In genomic region chr17:74951680-74952421, GRCh38 we compare ENCODE assay signal across 17 cellular contexts. TPM values are rescaled to one million over a fixed set of nuclear protein-coding genes. Genes with fewer than 3 reads are reported as not detected.
DNase-seq lines count a peak whose midpoint lies in the region; ATAC-seq, FAIRE-seq and TF ChIP-seq lines count a peak whose summit lies in the region.
"Had no signal": no experiment of that assay in that cellular context is flagged by ENCODE, and none has a peak within 500 bp of the region (broad histone marks: within the 10 kb centered on the region; RNA-seq: fewer than 3 reads in every experiment).

No MANE protein-coding gene starts in this region.

- peak overlapping the region; percentile 51; the same call in 1 of the 2 replicates for H3K4me2 ChIP-seq in GM23338
- no peak overlapping the region; a peak in 1 of 4 replicates for H3K4me2 ChIP-seq in H1 (ENCODE audit: insufficient read depth in 1 of 2, low read depth in 2 of 2, low read length in 2 of 2)
- H3K4me2 ChIP-seq in neuronal stem cell (ENCODE audit: insufficient read depth, low read length, poor library complexity, severe bottlenecking), result no peak overlapping the region
- H3K4me2 ChIP-seq: BLaER1 treated with 17β-estradiol and CSF1 and Interleukin-3, amounts not matched to agents 10 nM and 100 nM had no signal

- no peak overlapping the region for H3K14ac ChIP-seq in H1 (ENCODE audit: insufficient read length)
- no peak overlapping the region for H3K14ac ChIP-seq in neuronal stem cell (ENCODE audit: low read length)

- H4K20me1 ChIP-seq in GM23338 (replicated peaks; ENCODE audit: insufficient read depth) (no peaks in the 10 kb centered on the region), H1 (replicated peaks in 1 of 2; ENCODE audit: control insufficient read depth in 1 of 2, insufficient read depth in 2 of 2, low read length in 2 of 2) (peaks cover 0 to 2% of the 10 kb centered on the region in 2 experiments)
- H4K20me1 ChIP-seq: BLaER1 treated with 17β-estradiol and CSF1 and Interleukin-3, amounts not matched to agents 10 nM and 100 nM had no signal

- H3K9me3 ChIP-seq in HEK293 (ENCODE audit: control insufficient read depth, insufficient read depth, low read depth, low read length) (no peaks in the 10 kb centered on the region), H1 (ENCODE audit: insufficient read depth in 2 of 2, low read depth in 1 of 2, low read length in 1 of 2) (no peaks in the 10 kb centered on the region), neuronal stem cell (replicated peaks in 1 of 2; ENCODE audit: control insufficient read depth in 2 of 2, insufficient read depth in 1 of 2, low read depth in 1 of 2, low read length in 2 of 2) (no peaks in the 10 kb centered on the region)
- H3K9me3 ChIP-seq: BLaER1 treated with 17β-estradiol and CSF1 and Interleukin-3, amounts not matched to agents 10 nM and 100 nM had no signal

- H4K8ac ChIP-seq in H1 (ENCODE audit: extremely low read depth, insufficient read depth, low read length), result no peak overlapping the region
- H4K8ac ChIP-seq in neuronal stem cell (ENCODE audit: low read depth, low read length), result no peak overlapping the region

- no peak for TF ChIP-seq CTCF in GM23338 (conservative IDR thresholded peaks at IDR 0.05; ENCODE audit: low read depth in 2 of 2)
- no peak for TF ChIP-seq CTCF in HEK293 (tag by site-specific recombination; IDR thresholded peaks at IDR 0.05)
- TF ChIP-seq CTCF in H1 (IDR thresholded peaks at IDR 0.05; ENCODE audit: control extremely low read depth in 1 of 3, insufficient read depth in 1 of 3, low read depth in 1 of 3, low read length in 3 of 3), result no peak

- no peaks in the 10 kb centered on the region for H3K36me3 Mint-ChIP-seq in GM23338 (ENCODE audit: low read depth)
- H3K36me3 Mint-ChIP-seq: CD4-positive, CD25-positive, alpha-beta regulatory T cell; IgD-negative memory B cell had no signal

- H3K4me3 ChIP-seq in GM23338 (no peak overlapping the region), HEK293 (ENCODE audit: low read depth, low read length) (no peak overlapping the region), H1 (ENCODE audit: extremely low read depth in 1 of 4, insufficient read depth in 2 of 4, low read depth in 3 of 4, low read length in 4 of 4) (no peak overlapping the region), neuronal stem cell (ENCODE audit: low read length in 2 of 2) (no peak overlapping the region)
- H3K4me3 ChIP-seq: BLaER1 treated with 17β-estradiol and CSF1 and Interleukin-3, amounts not matched to agents 10 nM and 100 nM; GM23248 had no signal

- H3K79me1 ChIP-seq in H1 (ENCODE audit: low read depth, low read length) (no peaks in the 10 kb centered on the region; the same call in 1 of the 2 replicates), neuronal stem cell (ENCODE audit: low read depth, low read length) (no peaks in the 10 kb centered on the region)

- 85% methylated on average over 19 of the region's 32 CpGs; no CpG with 5 or more reads in 1 of the 2 experiments for WGBS in H1 (ENCODE audit: extremely low coverage in 1 of 2, insufficient coverage in 1 of 2, insufficient read length in 1 of 2, insufficient replicate concordance in 2 of 2, low coverage in 1 of 2, low lambda C conversion rate in 2 of 2, missing lambda C conversion rate in 1 of 2), 2 experiments
- WGBS in neuronal stem cell (ENCODE audit: extremely low coverage in 2 of 2, insufficient read length in 2 of 2, insufficient replicate concordance in 1 of 2), 2 donors, result no CpG with 5 or more reads among the region's 32 CpGs

- H2BK20ac ChIP-seq in H1 (ENCODE audit: low read length), result 0 out of 2 replicates have a peak overlapping the region, but pooled peaks have one; percentile 18

- no peak overlapping the region for H4K91ac ChIP-seq in H1 (replicated peaks; ENCODE audit: insufficient read length, low read length)
- no peak overlapping the region for H4K91ac ChIP-seq in neuronal stem cell (ENCODE audit: low read depth, low read length, poor library complexity)

- no peaks in the 10 kb centered on the region for H3F3A ChIP-seq in GM23338 (replicated peaks; ENCODE audit: low read depth)

- TF ChIP-seq POLR2A in H1 (IDR thresholded peaks at IDR 0.05; ENCODE audit: control extremely low read depth in 1 of 2, low read depth in 2 of 2, low read length in 2 of 2), result no peak

- no peak for TF ChIP-seq RAD21 in H1 (IDR thresholded peaks at IDR 0.05 in 1 of 2, conservative IDR thresholded peaks at IDR 0.05 in 1 of 2; ENCODE audit: low read depth in 2 of 2, low read length in 2 of 2)

- CTCF ChIA-PET in HEK293 (lab: Yijun Ruan, JAX), result interaction anchor here (0.8 to 10.3 kb wide), 3 partner anchors 7 to 90 kb away, joined by 4 to 100 read pairs (median 4); no protein-coding TSS in a partner anchor
- CTCF ChIA-PET in H1 (lab: Charles Lee; ENCODE audit: partially characterized antibody), result interaction anchor here (0.5 to 49.9 kb wide), 5 partner anchors 0 to 86 kb away, joined by 3 to 1072 read pairs (median 4); partner anchors contain the start of genes OTOP2, OTOP3 and USH1G

- no peaks in the 10 kb centered on the region for H3K27me3 ChIP-seq in GM23338 (ENCODE audit: insufficient read depth)
- H3K27me3 ChIP-seq in H1 (replicated peaks in 1 of 4; ENCODE audit: control insufficient read depth in 3 of 4, extremely low read depth in 1 of 4, insufficient read depth in 3 of 4, low read length in 3 of 4), result peaks cover 0 to 6% (median 0%) of the 10 kb centered on the region in 4 experiments; a peak in 1 of 7 replicates
- H3K27me3 ChIP-seq in neuronal stem cell (ENCODE audit: control insufficient read depth in 3 of 3, insufficient read depth in 3 of 3, low read depth in 1 of 3, low read length in 3 of 3), result peaks cover 0 to 70% (median 0%) of the 10 kb centered on the region in 3 experiments
- H3K27me3 ChIP-seq: BLaER1 treated with 17β-estradiol and CSF1 and Interleukin-3, amounts not matched to agents 10 nM and 100 nM had no signal

- H3K4me1 ChIP-seq in GM23338 (ENCODE audit: insufficient read depth) (peaks cover 5% of the 10 kb centered on the region; the same call in 1 of the 2 replicates), HEK293 (ENCODE audit: control insufficient read depth, insufficient read depth, low read length) (no peaks in the 10 kb centered on the region), H1 (replicated peaks in 1 of 4; ENCODE audit: control insufficient read depth in 3 of 4, insufficient read depth in 4 of 4, low read length in 3 of 4) (peaks cover 0 to 5% (median 2%) of the 10 kb centered on the region in 4 experiments; a peak in 2 of 7 replicates), neuronal stem cell (ENCODE audit: control insufficient read depth in 2 of 2, insufficient read depth in 1 of 2, low read depth in 1 of 2, low read length in 2 of 2) (no peaks in the 10 kb centered on the region)

- H3K9ac ChIP-seq in H1 (replicated peaks in 1 of 4; ENCODE audit: extremely low read depth in 1 of 4, low read depth in 3 of 4, low read length in 3 of 4) (no peak overlapping the region), neuronal stem cell (ENCODE audit: low read depth, low read length, poor library complexity) (no peak overlapping the region)
- H3K9ac ChIP-seq: BLaER1 treated with 17β-estradiol and CSF1 and Interleukin-3, amounts not matched to agents 10 nM and 100 nM; GM23248 had no signal

- H3K9me3 Mint-ChIP-seq in GM23338, result no peaks in the 10 kb centered on the region
- H3K9me3 Mint-ChIP-seq: IgD-negative memory B cell had no signal

- peak; percentile 75 for DNase-seq in GM23338 (ENCODE audit: low spot score)
- DNase-seq in H1 (ENCODE audit: low read depth in 1 of 2, low spot score in 2 of 2), result peak in 1 of 2 experiments; percentile 85
- no peak for DNase-seq in neuronal stem cell (ENCODE audit: low spot score)
- no peak for DNase-seq in pons (ENCODE audit: low spot score)
- no peak for DNase-seq in DMS 273 (lab: John Stamatoyannopoulos, UW; ENCODE audit: unreplicated experiment)
- DNase-seq: ACHN; CD4-positive, CD25-positive, alpha-beta regulatory T cell; DMS 273 treated with DMSO at 0.1 percent for 48 hours; GM23248; HCEC 1CT; KG1 had no signal

- no peak for TF ChIP-seq EP300 in H1 (IDR thresholded peaks at IDR 0.05; ENCODE audit: borderline replicate concordance in 1 of 2, low read depth in 2 of 2, low read length in 2 of 2)

- H3K23ac ChIP-seq in H1 (ENCODE audit: insufficient read length), result no peak overlapping the region
- H3K23ac ChIP-seq in neuronal stem cell (ENCODE audit: low read depth, low read length, poor library complexity), result no peak overlapping the region

- FAIRE-seq in H1 (lab: Jason Lieb, UNC), result no peak

- 0 out of 2 replicates have a peak overlapping the region, but pooled peaks have one; percentile 82 for H2AK5ac ChIP-seq in H1 (ENCODE audit: low read depth, low read length)
- peak overlapping the region; percentile 36 for H2AK5ac ChIP-seq in neuronal stem cell (ENCODE audit: low read depth, low read length)

- H4K5ac ChIP-seq in H1 (ENCODE audit: insufficient read length, low read depth, low read length), result no peak overlapping the region

- H3K79me2 ChIP-seq in GM23338 (replicated peaks; ENCODE audit: insufficient read depth) (no peaks in the 10 kb centered on the region), H1 (ENCODE audit: control insufficient read depth in 1 of 2, insufficient read depth in 2 of 2, low read length in 2 of 2) (no peaks in the 10 kb centered on the region)

- H3K18ac ChIP-seq in H1 (ENCODE audit: extremely low read depth, low read length) (peak overlapping the region; percentile 78), neuronal stem cell (ENCODE audit: low read length) (peak overlapping the region; percentile 18)

- no peaks in the 10 kb centered on the region for H3K9me2 ChIP-seq in GM23338 (ENCODE audit: insufficient read depth)

- H3K36me3 ChIP-seq in GM23338 (ENCODE audit: insufficient read depth), result no peaks in the 10 kb centered on the region
- peaks cover 0 to 11% of the 10 kb centered on the region in 2 experiments; a peak in 2 of 3 replicates for H3K36me3 ChIP-seq in HEK293 (ENCODE audit: control insufficient read depth in 2 of 2, insufficient read depth in 1 of 2, low read length in 2 of 2)
- no peaks in the 10 kb centered on the region for H3K36me3 ChIP-seq in H1 (ENCODE audit: control insufficient read depth in 2 of 4, insufficient read depth in 4 of 4, low read length in 3 of 4)
- no peaks in the 10 kb centered on the region for H3K36me3 ChIP-seq in neuronal stem cell (replicated peaks in 1 of 2; ENCODE audit: control insufficient read depth in 2 of 2, insufficient read depth in 2 of 2, low read length in 2 of 2)
- H3K36me3 ChIP-seq: BLaER1 treated with 17β-estradiol and CSF1 and Interleukin-3, amounts not matched to agents 10 nM and 100 nM had no signal

- H3K27ac ChIP-seq in GM23338 (ENCODE audit: low read depth) (no peak overlapping the region), HEK293 (ENCODE audit: extremely low read depth, low read depth, low read length) (no peak overlapping the region), H1 (ENCODE audit: low read depth, low read length) (no peak overlapping the region), neuronal stem cell (replicated peaks; ENCODE audit: low read length) (no peak overlapping the region)
- H3K27ac ChIP-seq: BLaER1 treated with 17β-estradiol and CSF1 and Interleukin-3, amounts not matched to agents 10 nM and 100 nM; GM23248 had no signal

- H2BK120ac ChIP-seq in H1 (replicated peaks; ENCODE audit: low read depth, low read length), result no peak overlapping the region
- no peak overlapping the region for H2BK120ac ChIP-seq in neuronal stem cell (ENCODE audit: low read depth, low read length)

- H2BK15ac ChIP-seq in H1 (ENCODE audit: low read length), result peak overlapping the region; percentile 61; the same call in 1 of the 2 replicates
- H2BK15ac ChIP-seq in neuronal stem cell (ENCODE audit: low read length), result no peak overlapping the region

- POLR2A ChIA-PET in HEK293 (lab: Yijun Ruan, JAX) (interaction anchor here (0.9 kb wide), 1 partner anchor 79 kb away, joined by 3 read pairs; the partner anchor contains the start of gene FDXR), H1 (lab: Charles Lee; ENCODE audit: partially characterized antibody) (interaction anchor here (0.7 to 1.4 kb wide), 3 partner anchors 31 to 60 kb away, joined by 3 to 4 read pairs (median 3); partner anchors contain the start of gene MRPL58)

- H3K4me1 Mint-ChIP-seq in GM23338, result peaks cover 9% of the 10 kb centered on the region; the same call in 2 of the 3 replicates
- H3K4me1 Mint-ChIP-seq: CD4-positive, CD25-positive, alpha-beta regulatory T cell; IgD-negative memory B cell had no signal

- H3K56ac ChIP-seq in H1 (replicated peaks; ENCODE audit: insufficient read length, low read depth, low read length), result no peak overlapping the region

- peak overlapping the region; percentile 18; the same call in 1 of the 2 replicates for H2AFZ ChIP-seq in GM23338
- no peak overlapping the region for H2AFZ ChIP-seq in H1 (ENCODE audit: low read length)
- H2AFZ ChIP-seq in neuronal stem cell (ENCODE audit: low read length), result no peak overlapping the region
- H2AFZ ChIP-seq: GM23248 had no signal

- peaks cover 11% of the 10 kb centered on the region for H3K27me3 Mint-ChIP-seq in GM23338 (ENCODE audit: insufficient read depth, low read depth, poor library complexity)

- H2BK5ac ChIP-seq in H1 (ENCODE audit: low read depth, low read length) (no peak overlapping the region; the same call in 1 of the 2 replicates), neuronal stem cell (ENCODE audit: low read length) (no peak overlapping the region)

- H3K27ac Mint-ChIP-seq in GM23338, result no peak overlapping the region
- H3K27ac Mint-ChIP-seq: CD4-positive, CD25-positive, alpha-beta regulatory T cell; IgD-negative memory B cell had no signal

- no peak overlapping the region for H3K4ac ChIP-seq in H1 (replicated peaks; ENCODE audit: insufficient read length, low read depth, low read length)
- H3K4ac ChIP-seq in neuronal stem cell (ENCODE audit: low read length), result no peak overlapping the region

- H3K23me2 ChIP-seq in H1 (ENCODE audit: low read depth, low read length), result no peaks in the 10 kb centered on the region

- H3K4me3 Mint-ChIP-seq in GM23338, result no peak overlapping the region
- H3K4me3 Mint-ChIP-seq: CD4-positive, CD25-positive, alpha-beta regulatory T cell; IgD-negative memory B cell had no signal

- peak; percentile 82 for ATAC-seq in GM23338
- no peak for ATAC-seq in GM18519 (IDR thresholded peaks at IDR 0.05; ENCODE audit: low FRiP score, unreplicated experiment)

- H2BK12ac ChIP-seq in H1 (ENCODE audit: low read depth, low read length), result peak overlapping the region; percentile 68; the same call in 1 of the 2 replicates
- H2BK12ac ChIP-seq in neuronal stem cell (ENCODE audit: low read length), result no peak overlapping the region

RNA-seq across cellular contexts. Expression of gene OTOP3, which starts 16.2 kb away (rescaled TPM):
- not detected in 2 replicates for total RNA-seq in GM23338 (2014; rRNA removed; shearing (Covaris generic))
- polyA plus RNA-seq in GM23338 (2016; fragmentation: Nextera tagmentation; extraction: Ambion mirVana), result not detected in 2 replicates
- not detected in 2 replicates for total RNA-seq in H1 (2021; fragmentation: NEBNext Ultra II Directional; extraction: Animal tissue kit (Norgen Biotek cat#: 25700))
- polyA plus RNA-seq in H1 (2011; rRNA removed), result 0.05 and 0.09 TPM in 2 replicates
- polyA plus RNA-seq in H1 (2011; cell fraction: cytosol; rRNA removed), result 0.04 TPM
- polyA plus RNA-seq in H1 (2011; cell fraction: nucleus; rRNA removed), result not detected
- polyA plus RNA-seq in H1 (2012, experiment 1 of 2), result not detected in 4 replicates
- polyA plus RNA-seq in H1 (2012, experiment 2 of 2), result not detected
- 0.02 TPM for polyA plus RNA-seq in H1 (2013, experiment 1 of 2)
- not detected for polyA plus RNA-seq in H1 (2013, experiment 2 of 2)
- polyA minus RNA-seq in H1 (2011; rRNA and poly(A)+ RNA removed), result not detected in 2 replicates
- not detected for polyA minus RNA-seq in H1 (2011; cell fraction: cytosol; rRNA and poly(A)+ RNA removed)
- polyA minus RNA-seq in H1 (2011; cell fraction: nucleus; rRNA and poly(A)+ RNA removed), result not detected
- polyA plus RNA-seq in neuronal stem cell (2013, experiment 1 of 2), result not detected
- not detected for polyA plus RNA-seq in neuronal stem cell (2013, experiment 2 of 2)
- total RNA-seq: A172; CD4-positive, CD25-positive, alpha-beta regulatory T cell; Daoy; GM23248 had no signal
- polyA plus RNA-seq: CD4-positive, CD25-positive, alpha-beta regulatory T cell; GM23248; IgD-negative memory B cell had no signal

RNA-seq across cellular contexts. Expression of gene HID1, which starts 20.7 kb away (rescaled TPM):
- 6.3 and 8.7 TPM in 2 replicates for total RNA-seq in GM23338 (2014; rRNA removed; shearing (Covaris generic))
- polyA plus RNA-seq in GM23338 (2016; fragmentation: Nextera tagmentation; extraction: Ambion mirVana) (9.0 and 10.9 TPM in 2 replicates), H1 (2011; rRNA removed) (25.9 and 36.3 TPM in 2 replicates)
- total RNA-seq in H1 (2021; fragmentation: NEBNext Ultra II Directional; extraction: Animal tissue kit (Norgen Biotek cat#: 25700)), result 13.8 and 15.1 TPM in 2 replicates
- 10.1 TPM for polyA plus RNA-seq in H1 (2011; cell fraction: cytosol; rRNA removed)
- 51.4 TPM for polyA plus RNA-seq in H1 (2011; cell fraction: nucleus; rRNA removed)
- polyA plus RNA-seq in H1 (2012, experiment 1 of 2), result 8.8 to 16.5 TPM (median 15.2 TPM) in 4 replicates
- 12.7 TPM for polyA plus RNA-seq in H1 (2012, experiment 2 of 2)
- polyA plus RNA-seq in H1 (2013, experiment 1 of 2), result 10.6 TPM
- 10.6 TPM for polyA plus RNA-seq in H1 (2013, experiment 2 of 2)
- 17.9 and 18.9 TPM in 2 replicates for polyA minus RNA-seq in H1 (2011; rRNA and poly(A)+ RNA removed)
- 8.1 TPM for polyA minus RNA-seq in H1 (2011; cell fraction: cytosol; rRNA and poly(A)+ RNA removed)
- 17.8 TPM for polyA minus RNA-seq in H1 (2011; cell fraction: nucleus; rRNA and poly(A)+ RNA removed)
- 8.1 TPM for polyA plus RNA-seq in neuronal stem cell (2013, experiment 1 of 2)
- 7.5 TPM for polyA plus RNA-seq in neuronal stem cell (2013, experiment 2 of 2)
- total RNA-seq: GM23248 had no signal
- polyA plus RNA-seq: GM23248 had no signal

RNA-seq across cellular contexts. Expression of gene OTOP2, which starts 27.8 kb away (rescaled TPM):
- not detected in 2 replicates for total RNA-seq in GM23338 (2014; rRNA removed; shearing (Covaris generic))
- not detected in 2 replicates for polyA plus RNA-seq in GM23338 (2016; fragmentation: Nextera tagmentation; extraction: Ambion mirVana)
- not detected in 2 replicates for total RNA-seq in H1 (2021; fragmentation: NEBNext Ultra II Directional; extraction: Animal tissue kit (Norgen Biotek cat#: 25700))
- 0.23 and 0.27 TPM in 2 replicates for polyA plus RNA-seq in H1 (2011; rRNA removed)
- 0.23 TPM for polyA plus RNA-seq in H1 (2011; cell fraction: cytosol; rRNA removed)
- 0.37 TPM for polyA plus RNA-seq in H1 (2011; cell fraction: nucleus; rRNA removed)
- polyA plus RNA-seq in H1 (2012, experiment 1 of 2), result 0.11 to 0.18 TPM (median 0.16 TPM) in 3 of 4 replicates, not detected in the other
- not detected for polyA plus RNA-seq in H1 (2012, experiment 2 of 2)
- not detected for polyA plus RNA-seq in H1 (2013, experiment 1 of 2)
- polyA plus RNA-seq in H1 (2013, experiment 2 of 2), result 0.06 TPM
- not detected in 2 replicates for polyA minus RNA-seq in H1 (2011; rRNA and poly(A)+ RNA removed)
- not detected for polyA minus RNA-seq in H1 (2011; cell fraction: cytosol; rRNA and poly(A)+ RNA removed)
- polyA minus RNA-seq in H1 (2011; cell fraction: nucleus; rRNA and poly(A)+ RNA removed), result not detected
- polyA plus RNA-seq in neuronal stem cell (2013, experiment 1 of 2), result not detected
- polyA plus RNA-seq in neuronal stem cell (2013, experiment 2 of 2), result not detected
- total RNA-seq: A172; CD4-positive, CD25-positive, alpha-beta regulatory T cell; Daoy; GM23248 had no signal
- polyA plus RNA-seq: CD4-positive, CD25-positive, alpha-beta regulatory T cell; GM23248; IgD-negative memory B cell had no signal

RNA-seq across cellular contexts. Expression of gene USH1G, which starts 28.8 kb away (rescaled TPM):
- 1.7 and 3.5 TPM in 2 replicates for total RNA-seq in GM23338 (2014; rRNA removed; shearing (Covaris generic))
- polyA plus RNA-seq in GM23338 (2016; fragmentation: Nextera tagmentation; extraction: Ambion mirVana), result 0.28 and 0.34 TPM in 2 replicates
- 1.6 and 1.7 TPM in 2 replicates for total RNA-seq in H1 (2021; fragmentation: NEBNext Ultra II Directional; extraction: Animal tissue kit (Norgen Biotek cat#: 25700))
- polyA plus RNA-seq in H1 (2011; rRNA removed), result 4.3 and 5.0 TPM in 2 replicates
- polyA plus RNA-seq in H1 (2011; cell fraction: cytosol; rRNA removed), result 3.5 TPM
- 3.5 TPM for polyA plus RNA-seq in H1 (2011; cell fraction: nucleus; rRNA removed)
- 1.3 to 2.8 TPM (median 2.0 TPM) in 4 replicates for polyA plus RNA-seq in H1 (2012, experiment 1 of 2)
- 1.9 TPM for polyA plus RNA-seq in H1 (2012, experiment 2 of 2)
- 0.61 TPM for polyA plus RNA-seq in H1 (2013, experiment 1 of 2)
- polyA plus RNA-seq in H1 (2013, experiment 2 of 2), result 0.70 TPM
- 5.1 and 8.8 TPM in 2 replicates for polyA minus RNA-seq in H1 (2011; rRNA and poly(A)+ RNA removed)
- polyA minus RNA-seq in H1 (2011; cell fraction: cytosol; rRNA and poly(A)+ RNA removed), result 3.7 TPM
- polyA minus RNA-seq in H1 (2011; cell fraction: nucleus; rRNA and poly(A)+ RNA removed), result 4.2 TPM
- polyA plus RNA-seq in neuronal stem cell (2013, experiment 1 of 2), result 0.20 TPM
- 0.24 TPM for polyA plus RNA-seq in neuronal stem cell (2013, experiment 2 of 2)
- total RNA-seq: CD4-positive, CD25-positive, alpha-beta regulatory T cell; Daoy; GM23248 had no signal
- polyA plus RNA-seq: CD4-positive, CD25-positive, alpha-beta regulatory T cell; GM23248; IgD-negative memory B cell had no signal

RNA-seq across cellular contexts. Expression of gene CDR2L, which starts 35.6 kb away (rescaled TPM):
- 34.4 and 35.8 TPM in 2 replicates for total RNA-seq in GM23338 (2014; rRNA removed; shearing (Covaris generic))
- polyA plus RNA-seq in GM23338 (2016; fragmentation: Nextera tagmentation; extraction: Ambion mirVana) (17.7 and 18.3 TPM in 2 replicates), H1 (2011; rRNA removed) (20.4 and 26.8 TPM in 2 replicates)
- total RNA-seq in H1 (2021; fragmentation: NEBNext Ultra II Directional; extraction: Animal tissue kit (Norgen Biotek cat#: 25700)), result 38.1 and 40.5 TPM in 2 replicates
- polyA plus RNA-seq in H1 (2011; cell fraction: cytosol; rRNA removed), result 18.7 TPM
- polyA plus RNA-seq in H1 (2011; cell fraction: nucleus; rRNA removed), result 23.7 TPM
- polyA plus RNA-seq in H1 (2012, experiment 1 of 2), result 20.6 to 28.4 TPM (median 25.9 TPM) in 4 replicates
- polyA plus RNA-seq in H1 (2012, experiment 2 of 2), result 25.8 TPM
- 20.0 TPM for polyA plus RNA-seq in H1 (2013, experiment 1 of 2)
- 19.3 TPM for polyA plus RNA-seq in H1 (2013, experiment 2 of 2)
- 8.6 and 12.3 TPM in 2 replicates for polyA minus RNA-seq in H1 (2011; rRNA and poly(A)+ RNA removed)
- 16.4 TPM for polyA minus RNA-seq in H1 (2011; cell fraction: cytosol; rRNA and poly(A)+ RNA removed)
- polyA minus RNA-seq in H1 (2011; cell fraction: nucleus; rRNA and poly(A)+ RNA removed), result 10.2 TPM
- 12.6 TPM for polyA plus RNA-seq in neuronal stem cell (2013, experiment 1 of 2)
- 12.5 TPM for polyA plus RNA-seq in neuronal stem cell (2013, experiment 2 of 2)
- total RNA-seq: CD4-positive, CD25-positive, alpha-beta regulatory T cell had no signal
- polyA plus RNA-seq: IgD-negative memory B cell had no signal
